ENCODE assay signal across 26 cellular contexts in genomic region chr15:101441706-101442105, GRCh38. TPM values are rescaled to one million over a fixed set of nuclear protein-coding genes. Genes with fewer than 3 reads are reported as not detected.
A peak's percentile ranks its signal among the peaks of the same experiment; 100 is the strongest.
DNase-seq lines count a peak whose midpoint lies in the region; ATAC-seq, FAIRE-seq and TF ChIP-seq lines count a peak whose summit lies in the region.
"Had no signal": no experiment of that assay in that cellular context is flagged by ENCODE, and none has a peak within 500 bp of the region (broad histone marks: within the 10 kb centered on the region; RNA-seq: fewer than 3 reads in every experiment).

No MANE protein-coding gene starts in this region.

- no peak for TF ChIP-seq CTCF in astrocyte (IDR thresholded peaks at IDR 0.05; ENCODE audit: insufficient read depth, low read depth, low read length)

- WGBS in GM23248 (ENCODE audit: low coverage in 1 of 2, low lambda C conversion rate in 2 of 2, missing lambda C conversion rate in 2 of 2), 2 experiments, result 17 to 21% methylated on average over 10 of the region's 10 CpGs

- H2AFZ ChIP-seq in GM23248 (no peak overlapping the region), astrocyte (ENCODE audit: low read depth, low read length) (no peak overlapping the region)
- H2AFZ ChIP-seq: hepatocyte had no signal

- DNase-seq in NOMO-1 treated with DMSO at 0.1 percent for 48 hours (lab: John Stamatoyannopoulos, UW; ENCODE audit: unreplicated experiment), result peak; percentile 54
- no peak for DNase-seq in NOMO-1 treated with dmso at 0.1 percent for 144 hours (lab: John Stamatoyannopoulos, UW; ENCODE audit: unreplicated experiment)
- peak; percentile 31 for DNase-seq in GM23248
- no peak for DNase-seq in astrocyte (ENCODE audit: low read depth)
- peak; percentile 11 for DNase-seq in midbrain (lab: John Stamatoyannopoulos, UW)
- no peak for DNase-seq in NCI-H128 (lab: John Stamatoyannopoulos, UW; ENCODE audit: unreplicated experiment)
- no peak for DNase-seq in activated T-cell treated with anti-CD3 and anti-CD28 coated beads, Interleukin-2, amount 50 U/mL, for 48 hours
- DNase-seq: activated CD4-positive, CD25-positive, alpha-beta regulatory T cell; C1 segment of cervical spinal cord; cortex of kidney; DMS 273 treated with DMSO at 0.1 percent for 48 hours; GDM1; IMR-90; islet precursor cell; NCI-H146; NCI-H748 treated with DMSO at 0.1 percent for 48 hours; nucleus accumbens; retina; stimulated activated CD8-positive, alpha-beta memory T cell treated with anti-CD3 and anti-CD28 coated beads, Interleukin-4, amount 100 ng/mL, for 48 hours; upper lobe of right lung had no signal

- peak overlapping the region; percentile 32 for H3K4me2 ChIP-seq in GM23248 (ENCODE audit: unreplicated experiment)
- H3K4me2 ChIP-seq in astrocyte (ENCODE audit: low read length), result peak overlapping the region; percentile 50
- H3K4me2 ChIP-seq: hepatocyte had no signal

- H3K9me3 Mint-ChIP-seq in astrocyte (ENCODE audit: unreplicated experiment), result peaks cover 2% of the 10 kb centered on the region

- H3K27ac Mint-ChIP-seq in astrocyte (ENCODE audit: unreplicated experiment), result no peak overlapping the region

- in situ Hi-C loops in GM23248 (cut with MboI), result no loop called here

- H3K4me3 ChIP-seq in GM23248 (peak overlapping the region; percentile 38; the same call in 1 of the 2 replicates), astrocyte (ENCODE audit: insufficient read depth, low read depth, low read length) (no peak overlapping the region)
- H3K4me3 ChIP-seq: hepatocyte, lung, upper lobe of right lung had no signal

- H3F3A ChIP-seq in GM23248 (ENCODE audit: insufficient read depth), result peaks cover 25% of the 10 kb centered on the region

- H3K27me3 ChIP-seq in GM23248 (replicated peaks; ENCODE audit: insufficient read depth), result no peaks in the 10 kb centered on the region
- H3K27me3 ChIP-seq in astrocyte (ENCODE audit: insufficient read depth, low read length), result peaks cover 2% of the 10 kb centered on the region
- H3K27me3 ChIP-seq: breast epithelium, hepatocyte, upper lobe of right lung had no signal

- no peak for FAIRE-seq in astrocyte (lab: Jason Lieb, UNC)
- FAIRE-seq: A204.1, endothelial cell of umbilical vein had no signal

- no peak for ATAC-seq in HG03039 (IDR thresholded peaks at IDR 0.05; ENCODE audit: unreplicated experiment)
- ATAC-seq: upper lobe of right lung had no signal

- no peaks in the 10 kb centered on the region for H3K36me3 ChIP-seq in GM23248 (ENCODE audit: low read depth)
- no peaks in the 10 kb centered on the region for H3K36me3 ChIP-seq in astrocyte (ENCODE audit: insufficient read depth, low read length)
- H3K36me3 ChIP-seq: breast epithelium, upper lobe of right lung had no signal

- H3K9ac ChIP-seq in GM23248 (no peak overlapping the region), astrocyte (ENCODE audit: low read length) (no peak overlapping the region)

- peaks cover 6% of the 10 kb centered on the region for H3K4me1 Mint-ChIP-seq in astrocyte (ENCODE audit: low read depth, unreplicated experiment)

- H3K36me3 Mint-ChIP-seq in astrocyte (ENCODE audit: low read depth, unreplicated experiment), result peaks cover 2% of the 10 kb centered on the region

- H3K27ac ChIP-seq in GM23248 (no peak overlapping the region), astrocyte (ENCODE audit: low read depth, low read length) (no peak overlapping the region)
- H3K27ac ChIP-seq: upper lobe of right lung had no signal

- no peaks in the 10 kb centered on the region for H3K9me2 ChIP-seq in GM23248 (ENCODE audit: insufficient read depth)

- H3K9me3 ChIP-seq in GM23248 (ENCODE audit: low read depth) (no peaks in the 10 kb centered on the region), astrocyte (ENCODE audit: insufficient read depth, low read depth, low read length) (no peaks in the 10 kb centered on the region)
- H3K9me3 ChIP-seq: breast epithelium, upper lobe of right lung had no signal

- H3K4me1 ChIP-seq in GM23248 (ENCODE audit: insufficient read depth), result peaks cover 33% of the 10 kb centered on the region
- H3K4me1 ChIP-seq in astrocyte (ENCODE audit: insufficient read depth, low read length), result peaks cover 7% of the 10 kb centered on the region

- H3K79me2 ChIP-seq in GM23248 (ENCODE audit: insufficient read depth) (no peaks in the 10 kb centered on the region), astrocyte (ENCODE audit: insufficient read depth, low read length) (no peaks in the 10 kb centered on the region)
- H3K79me2 ChIP-seq: hepatocyte had no signal

- peaks cover 7% of the 10 kb centered on the region for H3K27me3 Mint-ChIP-seq in astrocyte (ENCODE audit: low read depth, unreplicated experiment)

- H4K20me1 ChIP-seq in GM23248 (ENCODE audit: insufficient read depth), result no peaks in the 10 kb centered on the region
- no peaks in the 10 kb centered on the region for H4K20me1 ChIP-seq in astrocyte (ENCODE audit: insufficient read depth, low read length)

- H3K4me3 Mint-ChIP-seq in astrocyte (ENCODE audit: unreplicated experiment), result no peak overlapping the region

RNA-seq across cellular contexts. Expression of gene PCSK6, which starts 47.8 kb away (rescaled TPM):
- not detected in 2 replicates for total RNA-seq in GM23248 (2014; rRNA removed; shearing (Covaris generic))
- 0.19 and 0.38 TPM in 2 replicates for polyA plus RNA-seq in GM23248 (2016; fragmentation: Nextera tagmentation; extraction: Ambion mirVana)
- 0.36 and 1.3 TPM in 2 replicates for total RNA-seq in astrocyte
- total RNA-seq: IMR-90 had no signal
- polyA plus RNA-seq: IMR-90 had no signal

Comparison
In these comparisons a context has a peak if more than half of its experiments do, and no peak if none do; other contexts are left out.
1. DNase-seq: peak in NOMO-1 treated with DMSO at 0.1 percent for 48 hours (single experiment), GM23248 (single experiment) and midbrain (single experiment); none in NOMO-1 treated with dmso at 0.1 percent for 144 hours (single experiment), astrocyte (single experiment), NCI-H128 (single experiment) and activated T-cell treated with anti-CD3 and anti-CD28 coated beads, Interleukin-2, amount 50 U/mL, for 48 hours (0 of 2).